20 cellular contexts compared by ENCODE assay signal in the genomic region with DNA sequence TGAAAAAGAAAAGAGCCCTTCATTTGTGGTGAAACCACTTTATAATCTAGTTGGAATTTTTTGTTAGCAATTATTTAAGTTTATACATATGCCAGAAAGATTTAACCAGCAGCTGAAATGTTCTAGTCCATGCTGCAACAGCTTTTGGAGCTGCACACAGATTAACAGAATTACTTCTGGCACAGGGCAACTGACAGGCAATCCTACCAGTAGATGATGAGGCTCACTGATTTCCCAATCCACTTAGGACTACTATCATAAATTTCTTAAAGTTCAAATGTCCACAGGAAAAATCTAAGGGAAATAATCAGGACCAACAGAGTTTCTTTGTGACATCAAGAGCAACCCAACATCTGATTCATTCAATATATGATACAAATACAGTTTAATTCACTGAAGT.
"Had no signal": no experiment of that assay in that cellular context is flagged by ENCODE, and none has a peak within 500 bp of the region (broad histone marks: within the 10 kb centered on the region; RNA-seq: fewer than 3 reads in every experiment).

No MANE protein-coding gene starts in this region.

- H3K4me3 Mint-ChIP-seq: naive thymus-derived CD4-positive, alpha-beta T cell; neural crest cell; stimulated activated naive CD8-positive, alpha-beta T cell treated with anti-CD3 and anti-CD28 coated beads, Interleukin-15, Interleukin-2, amounts not matched to agents 100 ng/mL and 50 ng/mL, for 24 hours; T-cell; T-helper 2 cell treated with Interferon-gamma antibody and Interleukin-4, amounts not matched to agents 5 μg/mL and 100 μg/mL, for 36 hours had no signal

- H3K4me1 ChIP-seq: adrenal gland, breast epithelium, gastrocnemius medialis, thyroid gland had no signal

- H3K4me3 ChIP-seq: adrenal gland, breast epithelium, coronary artery, gastrocnemius medialis, lung, thyroid gland had no signal

- H3K27ac ChIP-seq: adrenal gland, breast epithelium, coronary artery, gastrocnemius medialis, thyroid gland, VCaP had no signal

- ATAC-seq: activated naive CD4-positive, alpha-beta T cell treated with anti-CD3 and anti-CD28 coated beads, Interleukin-2, amount 50 U/mL, for 72 hours; gastrocnemius medialis; naive thymus-derived CD4-positive, alpha-beta T cell; T-cell had no signal

- H3K27me3 Mint-ChIP-seq: naive thymus-derived CD4-positive, alpha-beta T cell; stimulated activated naive CD8-positive, alpha-beta T cell treated with anti-CD3 and anti-CD28 coated beads, Interleukin-15, Interleukin-2, amounts not matched to agents 100 ng/mL and 50 ng/mL, for 24 hours; T-cell had no signal

- H3K9me3 ChIP-seq: gastrocnemius medialis, thyroid gland had no signal

- H3K36me3 ChIP-seq: adrenal gland, breast epithelium, gastrocnemius medialis, thyroid gland had no signal

- H3K27me3 ChIP-seq: adrenal gland, breast epithelium, gastrocnemius medialis, thyroid gland had no signal

- DNase-seq: activated CD4-positive, alpha-beta T cell treated with anti-CD3 and anti-CD28 coated beads for 1 hour; activated CD4-positive, alpha-beta T cell treated with anti-CD3 and anti-CD28 coated beads, Interleukin-2, amount 50 U/mL, for 1 hour; activated gamma-delta T cell treated with Interleukin-2 at 50 U/mL for 16 hours; activated T-cell treated with anti-CD3 and anti-CD28 coated beads, Interleukin-2, amount 50 U/mL, for 1 hour; adrenal gland; cerebellar nuclear complex; gastrocnemius medialis; naive thymus-derived CD4-positive, alpha-beta T cell; stimulated activated CD4-positive, alpha-beta T cell treated with anti-CD3 and anti-CD28 coated beads, Interleukin-12 subunit alpha, Interleukin-12 subunit beta, amount 100 ng/mL, for 4 hours; substantia nigra; T-cell; thyroid gland had no signal

- H3K27ac Mint-ChIP-seq: activated naive CD4-positive, alpha-beta T cell treated with anti-CD3 and anti-CD28 coated beads, Interleukin-2, amount 50 U/mL, for 72 hours; naive thymus-derived CD4-positive, alpha-beta T cell; stimulated activated naive CD8-positive, alpha-beta T cell treated with anti-CD3 and anti-CD28 coated beads, Interleukin-15, Interleukin-2, amounts not matched to agents 100 ng/mL and 50 ng/mL, for 24 hours; T-cell; T-helper 2 cell treated with Interferon-gamma antibody and Interleukin-4, amounts not matched to agents 5 μg/mL and 100 μg/mL, for 36 hours had no signal
